ENCODE assay signal across 22 cellular contexts in genomic region chr1:156180471-156180870, GRCh38.
"Had no signal": no experiment of that assay in that cellular context is flagged by ENCODE, and none has a peak within 500 bp of the region (broad histone marks: within the 10 kb centered on the region; RNA-seq: fewer than 3 reads in every experiment).

No MANE protein-coding gene starts in this region.

- H3K4me3 Mint-ChIP-seq: naive B cell, neural crest cell had no signal

- H3K4me3 ChIP-seq: adrenal gland, left lung, mucosa of descending colon, prostate gland, right atrium auricular region, tibial artery, uterus had no signal

- ATAC-seq: activated naive CD4-positive, alpha-beta T cell treated with anti-CD3 and anti-CD28 coated beads, Interleukin-2, amount 50 U/mL, for 72 hours; foreskin keratinocyte; mucosa of descending colon; stimulated activated naive CD8-positive, alpha-beta T cell treated with anti-CD3 and anti-CD28 coated beads, Interleukin-15, Interleukin-2, amounts not matched to agents 100 U/mL and 50 U/mL, for 24 hours had no signal

- H3K9me3 ChIP-seq: adrenal gland, left lung, mucosa of descending colon, prostate gland, right atrium auricular region, tibial artery, uterus had no signal

- H3K27ac ChIP-seq: adrenal gland, prostate gland, right atrium auricular region, tibial artery, uterus had no signal

- FAIRE-seq: endothelial cell of umbilical vein had no signal

- H3K36me3 Mint-ChIP-seq: activated naive CD4-positive, alpha-beta T cell treated with anti-CD3 and anti-CD28 coated beads, Interleukin-2, amount 50 U/mL, for 72 hours had no signal

- H3K4me1 ChIP-seq: adrenal gland, left lung, prostate gland, right atrium auricular region, tibial artery, uterus had no signal

- H3K27me3 Mint-ChIP-seq: naive B cell had no signal

- H3K36me3 ChIP-seq: adrenal gland, prostate gland, right atrium auricular region, uterus had no signal

- DNase-seq: activated CD4-positive, alpha-beta T cell treated with anti-CD3 and anti-CD28 coated beads, Interleukin-2, amount 50 U/mL, for 48 hours; activated CD4-positive, CD25-positive, alpha-beta regulatory T cell treated with anti-CD3 and anti-CD28 coated beads, Interleukin-2, amount 50 U/mL, for 72 hours; activated gamma-delta T cell treated with Interleukin-2 at 50 U/mL for 16 hours; adrenal gland; effector CD4-positive, alpha-beta T cell; foreskin keratinocyte; hippocampal formation; left lung; mammary epithelial cell; mucosa of descending colon; naive B cell; stimulated activated CD4-positive, alpha-beta T cell treated with anti-CD3 and anti-CD28 coated beads, Interleukin-2, amount 100 ng/mL, for 24 hours; stimulated activated naive CD8-positive, alpha-beta T cell treated with anti-CD3 and anti-CD28 coated beads, Interleukin-15, Interleukin-2, amounts not matched to agents 100 U/mL and 50 U/mL, for 24 hours; substantia nigra; T1000; tibial artery; uterus had no signal

- H3K27ac Mint-ChIP-seq: activated naive CD4-positive, alpha-beta T cell treated with anti-CD3 and anti-CD28 coated beads, Interleukin-2, amount 50 U/mL, for 72 hours; naive B cell had no signal

- H3K9me3 Mint-ChIP-seq: activated naive CD4-positive, alpha-beta T cell treated with anti-CD3 and anti-CD28 coated beads, Interleukin-2, amount 50 U/mL, for 72 hours; naive B cell; neural crest cell had no signal

- H3K27me3 ChIP-seq: adrenal gland, foreskin keratinocyte, left lung, right atrium auricular region, tibial artery, uterus had no signal
